Comparison of ENCODE assay signal across 27 cellular contexts in genomic region chr2:200700856-200701255, GRCh38.
"Had no signal": no experiment of that assay in that cellular context is flagged by ENCODE, and none has a peak within 500 bp of the region (broad histone marks: within the 10 kb centered on the region; RNA-seq: fewer than 3 reads in every experiment).

No MANE protein-coding gene starts in this region.

- H3K36me3 Mint-ChIP-seq: mesothelial cell of epicardium; naive thymus-derived CD4-positive, alpha-beta T cell; stimulated activated naive B cell treated with anti-CD40 and anti-IgM and Interleukin-4, amounts not matched to agents 10 μg/mL and 1 μg/mL and 100 μg/mL, for 72 hours had no signal

- H3K27ac ChIP-seq: left lung, lower lobe of right lung, ovary, right atrium auricular region, stomach, testis, thyroid gland, transverse colon, upper lobe of left lung, vagina had no signal

- H3K27ac Mint-ChIP-seq: mesothelial cell of epicardium; naive thymus-derived CD4-positive, alpha-beta T cell; natural killer cell treated with Interleukin-12 subunit alpha and Interleukin-12 subunit beta and Interleukin-15 and Interleukin-18, amount 100 ng/mL, for 72 hours; progenitor cell of endocrine pancreas; stimulated activated naive B cell treated with anti-CD40 and anti-IgM and Interleukin-4, amounts not matched to agents 10 μg/mL and 1 μg/mL and 100 μg/mL, for 72 hours had no signal

- H3K9me3 ChIP-seq: left lung, lower lobe of right lung, mucosa of descending colon, ovary, right atrium auricular region, right lobe of liver, stomach, testis, thyroid gland, transverse colon, upper lobe of left lung, vagina had no signal

- H3K4me2 ChIP-seq: smooth muscle cell had no signal

- H3K4me3 ChIP-seq: left lung, lower lobe of right lung, mucosa of descending colon, ovary, right atrium auricular region, right lobe of liver, smooth muscle cell, stomach, testis, thyroid gland, transverse colon, upper lobe of left lung, vagina had no signal

- H3K4me3 Mint-ChIP-seq: mesothelial cell of epicardium; naive thymus-derived CD4-positive, alpha-beta T cell; natural killer cell treated with Interleukin-12 subunit alpha and Interleukin-12 subunit beta and Interleukin-15 and Interleukin-18, amount 100 ng/mL, for 72 hours; stimulated activated naive B cell treated with anti-CD40 and anti-IgM and Interleukin-4, amounts not matched to agents 10 μg/mL and 1 μg/mL and 100 μg/mL, for 72 hours had no signal

- H3K9me3 Mint-ChIP-seq: mesothelial cell of epicardium; naive thymus-derived CD4-positive, alpha-beta T cell; natural killer cell treated with Interleukin-12 subunit alpha and Interleukin-12 subunit beta and Interleukin-15 and Interleukin-18, amount 100 ng/mL, for 72 hours; stimulated activated naive B cell treated with anti-CD40 and anti-IgM and Interleukin-4, amounts not matched to agents 10 μg/mL and 1 μg/mL and 100 μg/mL, for 72 hours had no signal

- ATAC-seq: left cardiac atrium; left lung; lower lobe of right lung; mucosa of descending colon; naive thymus-derived CD4-positive, alpha-beta T cell; natural killer cell treated with Interleukin-12 subunit alpha and Interleukin-12 subunit beta and Interleukin-15 and Interleukin-18, amount 100 ng/mL, for 72 hours; right lobe of liver; stimulated activated naive B cell treated with anti-CD40 and anti-IgM and Interleukin-4, amounts not matched to agents 10 μg/mL and 1 μg/mL and 100 μg/mL, for 72 hours; stimulated activated naive CD8-positive, alpha-beta T cell treated with anti-CD3 and anti-CD28 coated beads, Interleukin-15, Interleukin-2, amounts not matched to agents 100 U/mL and 50 U/mL, for 24 hours had no signal

- DNase-seq: kidney glomerular epithelial cell; left cardiac atrium; left lung; lower lobe of right lung; mammary epithelial cell; mesendoderm; mucosa of descending colon; naive thymus-derived CD4-positive, alpha-beta T cell; ovary; right lobe of liver; stimulated activated CD4-positive, alpha-beta T cell treated with anti-CD3 and anti-CD28 coated beads, Interleukin-1b, Interleukin-23, amount 100 ng/mL, for 48 hours; stimulated activated CD4-positive, alpha-beta T cell treated with anti-CD3 and anti-CD28 coated beads, Interleukin-2, amount 100 ng/mL, for 48 hours; stimulated activated CD4-positive, alpha-beta T cell treated with anti-CD3 and anti-CD28 coated beads, Interleukin-4, amount 100 ng/mL, for 4 hours; stimulated activated CD8-positive, alpha-beta memory T cell treated with anti-CD3 and anti-CD28 coated beads, Interleukin-4, amount 100 ng/mL, for 48 hours; stimulated activated naive B cell treated with anti-CD40 and anti-IgM and Interleukin-4, amounts not matched to agents 10 μg/mL and 1 μg/mL and 100 μg/mL, for 72 hours; stimulated activated naive CD8-positive, alpha-beta T cell treated with anti-CD3 and anti-CD28 coated beads, Interleukin-15, Interleukin-2, amounts not matched to agents 100 U/mL and 50 U/mL, for 24 hours; stomach; testis; thyroid gland; transverse colon; upper lobe of left lung had no signal

- H3K4me1 ChIP-seq: stomach, testis, thyroid gland, vagina had no signal

- H3K27me3 ChIP-seq: left lung, ovary, right atrium auricular region, right lobe of liver, stomach, testis, thyroid gland, transverse colon, upper lobe of left lung, vagina had no signal

- H3K36me3 ChIP-seq: left lung, lower lobe of right lung, ovary, right atrium auricular region, right lobe of liver, stomach, thyroid gland, transverse colon, upper lobe of left lung, vagina had no signal

- H3K4me1 Mint-ChIP-seq: mesothelial cell of epicardium had no signal
